In genomic region chr2:75521225-75521872, GRCh38 we compare ENCODE assay signal across 1 cellular context.
TF ChIP-seq lines count a peak whose summit lies in the region.

No MANE protein-coding gene starts in this region.

TF ChIP-seq in HepG2, 621 proteins besides CTCF, POLR2A, EP300 and RAD21 (continued from another document and continues in another):
- TF ChIP-seq, protein P1, sequence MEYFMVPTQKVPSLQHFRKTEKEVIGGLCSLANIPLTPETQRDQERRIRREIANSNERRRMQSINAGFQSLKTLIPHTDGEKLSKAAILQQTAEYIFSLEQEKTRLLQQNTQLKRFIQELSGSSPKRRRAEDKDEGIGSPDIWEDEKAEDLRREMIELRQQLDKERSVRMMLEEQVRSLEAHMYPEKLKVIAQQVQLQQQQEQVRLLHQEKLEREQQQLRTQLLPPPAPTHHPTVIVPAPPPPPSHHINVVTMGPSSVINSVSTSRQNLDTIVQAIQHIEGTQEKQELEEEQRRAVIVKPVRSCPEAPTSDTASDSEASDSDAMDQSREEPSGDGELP (IDR thresholded peaks at IDR 0.05; ENCODE audit: borderline replicate concordance, low read depth): peak; percentile 69
- TF ChIP-seq ZBTB7B (CRISPR knock-in tag; IDR thresholded peaks at IDR 0.05): peak; percentile 74; the same call in 1 of the 2 replicates
- no peak for TF ChIP-seq ATF6 (CRISPR knock-in tag; conservative IDR thresholded peaks at IDR 0.05)
- TF ChIP-seq ZSCAN12 (CRISPR knock-in tag; IDR thresholded peaks at IDR 0.05): peak; percentile 58; the same call in 1 of the 2 replicates
- TF ChIP-seq TFDP2 (CRISPR knock-in tag; IDR thresholded peaks at IDR 0.05): peak; percentile 56; the same call in 1 of the 2 replicates
- TF ChIP-seq ZNF644 (CRISPR knock-in tag; IDR thresholded peaks at IDR 0.05; ENCODE audit: low read depth): peak; percentile 77; the same call in 1 of the 2 replicates
- no peak for TF ChIP-seq ZNF660 (CRISPR knock-in tag; IDR thresholded peaks at IDR 0.05; ENCODE audit: borderline replicate concordance, low read depth)
- TF ChIP-seq ZNF264 (CRISPR knock-in tag; IDR thresholded peaks at IDR 0.05): peak; percentile 57; the same call in 1 of the 2 replicates
- TF ChIP-seq FOXA1 (IDR thresholded peaks at IDR 0.05): peak; percentile 82
- TF ChIP-seq FOXA1 (CRISPR knock-in tag; IDR thresholded peaks at IDR 0.05): peak; percentile 93
- no peak for TF ChIP-seq ZFP37 (CRISPR knock-in tag; IDR thresholded peaks at IDR 0.05; ENCODE audit: borderline replicate concordance)
- TF ChIP-seq KLF13 (CRISPR knock-in tag; IDR thresholded peaks at IDR 0.05): no peak
- peak; percentile 97 for TF ChIP-seq KDM6A (CRISPR knock-in tag; IDR thresholded peaks at IDR 0.05; ENCODE audit: low read depth)
- TF ChIP-seq, protein P2, sequence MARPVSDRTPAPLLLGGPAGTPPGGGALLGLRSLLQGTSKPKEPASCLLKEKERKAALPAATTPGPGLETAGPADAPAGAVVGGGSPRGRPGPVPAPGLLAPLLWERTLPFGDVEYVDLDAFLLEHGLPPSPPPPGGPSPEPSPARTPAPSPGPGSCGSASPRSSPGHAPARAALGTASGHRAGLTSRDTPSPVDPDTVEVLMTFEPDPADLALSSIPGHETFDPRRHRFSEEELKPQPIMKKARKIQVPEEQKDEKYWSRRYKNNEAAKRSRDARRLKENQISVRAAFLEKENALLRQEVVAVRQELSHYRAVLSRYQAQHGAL (CRISPR knock-in tag; IDR thresholded peaks at IDR 0.05; ENCODE audit: not compliant biosample characterization): no peak
- TF ChIP-seq, protein P3, sequence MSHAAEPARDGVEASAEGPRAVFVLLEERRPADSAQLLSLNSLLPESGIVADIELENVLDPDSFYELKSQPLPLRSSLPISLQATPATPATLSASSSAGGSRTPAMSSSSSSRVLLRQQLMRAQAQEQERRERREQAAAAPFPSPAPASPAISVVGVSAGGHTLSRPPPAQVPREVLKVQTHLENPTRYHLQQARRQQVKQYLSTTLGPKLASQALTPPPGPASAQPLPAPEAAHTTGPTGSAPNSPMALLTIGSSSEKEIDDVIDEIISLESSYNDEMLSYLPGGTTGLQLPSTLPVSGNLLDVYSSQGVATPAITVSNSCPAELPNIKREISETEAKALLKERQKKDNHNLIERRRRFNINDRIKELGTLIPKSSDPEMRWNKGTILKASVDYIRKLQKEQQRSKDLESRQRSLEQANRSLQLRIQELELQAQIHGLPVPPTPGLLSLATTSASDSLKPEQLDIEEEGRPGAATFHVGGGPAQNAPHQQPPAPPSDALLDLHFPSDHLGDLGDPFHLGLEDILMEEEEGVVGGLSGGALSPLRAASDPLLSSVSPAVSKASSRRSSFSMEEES (CRISPR knock-in tag; IDR thresholded peaks at IDR 0.05): peak; percentile 98
- TF ChIP-seq, protein P4, sequence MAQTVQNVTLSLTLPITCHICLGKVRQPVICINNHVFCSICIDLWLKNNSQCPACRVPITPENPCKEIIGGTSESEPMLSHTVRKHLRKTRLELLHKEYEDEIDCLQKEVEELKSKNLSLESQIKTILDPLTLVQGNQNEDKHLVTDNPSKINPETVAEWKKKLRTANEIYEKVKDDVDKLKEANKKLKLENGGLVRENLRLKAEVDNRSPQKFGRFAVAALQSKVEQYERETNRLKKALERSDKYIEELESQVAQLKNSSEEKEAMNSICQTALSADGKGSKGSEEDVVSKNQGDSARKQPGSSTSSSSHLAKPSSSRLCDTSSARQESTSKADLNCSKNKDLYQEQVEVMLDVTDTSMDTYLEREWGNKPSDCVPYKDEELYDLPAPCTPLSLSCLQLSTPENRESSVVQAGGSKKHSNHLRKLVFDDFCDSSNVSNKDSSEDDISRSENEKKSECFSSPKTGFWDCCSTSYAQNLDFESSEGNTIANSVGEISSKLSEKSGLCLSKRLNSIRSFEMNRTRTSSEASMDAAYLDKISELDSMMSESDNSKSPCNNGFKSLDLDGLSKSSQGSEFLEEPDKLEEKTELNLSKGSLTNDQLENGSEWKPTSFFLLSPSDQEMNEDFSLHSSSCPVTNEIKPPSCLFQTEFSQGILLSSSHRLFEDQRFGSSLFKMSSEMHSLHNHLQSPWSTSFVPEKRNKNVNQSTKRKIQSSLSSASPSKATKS (CRISPR knock-in tag; IDR thresholded peaks at IDR 0.05): 0 out of 2 replicates have a peak, but pooled peaks have one; percentile 90
- TF ChIP-seq HDAC1 (CRISPR knock-in tag; IDR thresholded peaks at IDR 0.05): peak; percentile 66
- TF ChIP-seq ARNTL (CRISPR knock-in tag; IDR thresholded peaks at IDR 0.05): 0 out of 2 replicates have a peak, but pooled peaks have one; percentile 8
- peak; percentile 78 for TF ChIP-seq RBFOX2 (IDR thresholded peaks at IDR 0.05; ENCODE audit: low read depth, low read length)
- peak; percentile 48; the same call in 1 of the 2 replicates for TF ChIP-seq MEIS1 (CRISPR knock-in tag; IDR thresholded peaks at IDR 0.05; ENCODE audit: borderline replicate concordance)
- no peak for TF ChIP-seq KMT2A (CRISPR knock-in tag; IDR thresholded peaks at IDR 0.05)
- TF ChIP-seq CREM (IDR thresholded peaks at IDR 0.05): peak; percentile 99
- no peak for TF ChIP-seq CREM (CRISPR knock-in tag; IDR thresholded peaks at IDR 0.05)
- no peak for TF ChIP-seq MAFG (CRISPR knock-in tag; IDR thresholded peaks at IDR 0.05)
- TF ChIP-seq, protein P5, sequence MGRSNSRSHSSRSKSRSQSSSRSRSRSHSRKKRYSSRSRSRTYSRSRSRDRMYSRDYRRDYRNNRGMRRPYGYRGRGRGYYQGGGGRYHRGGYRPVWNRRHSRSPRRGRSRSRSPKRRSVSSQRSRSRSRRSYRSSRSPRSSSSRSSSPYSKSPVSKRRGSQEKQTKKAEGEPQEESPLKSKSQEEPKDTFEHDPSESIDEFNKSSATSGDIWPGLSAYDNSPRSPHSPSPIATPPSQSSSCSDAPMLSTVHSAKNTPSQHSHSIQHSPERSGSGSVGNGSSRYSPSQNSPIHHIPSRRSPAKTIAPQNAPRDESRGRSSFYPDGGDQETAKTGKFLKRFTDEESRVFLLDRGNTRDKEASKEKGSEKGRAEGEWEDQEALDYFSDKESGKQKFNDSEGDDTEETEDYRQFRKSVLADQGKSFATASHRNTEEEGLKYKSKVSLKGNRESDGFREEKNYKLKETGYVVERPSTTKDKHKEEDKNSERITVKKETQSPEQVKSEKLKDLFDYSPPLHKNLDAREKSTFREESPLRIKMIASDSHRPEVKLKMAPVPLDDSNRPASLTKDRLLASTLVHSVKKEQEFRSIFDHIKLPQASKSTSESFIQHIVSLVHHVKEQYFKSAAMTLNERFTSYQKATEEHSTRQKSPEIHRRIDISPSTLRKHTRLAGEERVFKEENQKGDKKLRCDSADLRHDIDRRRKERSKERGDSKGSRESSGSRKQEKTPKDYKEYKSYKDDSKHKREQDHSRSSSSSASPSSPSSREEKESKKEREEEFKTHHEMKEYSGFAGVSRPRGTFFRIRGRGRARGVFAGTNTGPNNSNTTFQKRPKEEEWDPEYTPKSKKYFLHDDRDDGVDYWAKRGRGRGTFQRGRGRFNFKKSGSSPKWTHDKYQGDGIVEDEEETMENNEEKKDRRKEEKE (IDR thresholded peaks at IDR 0.05): no peak
- peak; percentile 50; the same call in 1 of the 2 replicates for TF ChIP-seq DNMT3B (CRISPR knock-in tag; conservative IDR thresholded peaks at IDR 0.05)
- TF ChIP-seq POLR2G (IDR thresholded peaks at IDR 0.05; ENCODE audit: low read depth, low read length): peak; percentile 71; the same call in 1 of the 2 replicates
- peak; percentile 60; the same call in 1 of the 2 replicates for TF ChIP-seq ZFP36L1 (CRISPR knock-in tag; IDR thresholded peaks at IDR 0.05)
- no peak for TF ChIP-seq ATAD3A (CRISPR knock-in tag; IDR thresholded peaks at IDR 0.05)
- TF ChIP-seq IKZF5 (CRISPR knock-in tag; IDR thresholded peaks at IDR 0.05): peak; percentile 84; the same call in 1 of the 2 replicates
- TF ChIP-seq ARID5B (CRISPR knock-in tag; IDR thresholded peaks at IDR 0.05): peak; percentile 99
- 0 out of 2 replicates have a peak, but pooled peaks have one; percentile 17 for TF ChIP-seq GABPB1 (CRISPR knock-in tag; IDR thresholded peaks at IDR 0.05)
- peak; percentile 99 for TF ChIP-seq PAXIP1 (CRISPR knock-in tag; conservative IDR thresholded peaks at IDR 0.05)
- TF ChIP-seq, protein P6, sequence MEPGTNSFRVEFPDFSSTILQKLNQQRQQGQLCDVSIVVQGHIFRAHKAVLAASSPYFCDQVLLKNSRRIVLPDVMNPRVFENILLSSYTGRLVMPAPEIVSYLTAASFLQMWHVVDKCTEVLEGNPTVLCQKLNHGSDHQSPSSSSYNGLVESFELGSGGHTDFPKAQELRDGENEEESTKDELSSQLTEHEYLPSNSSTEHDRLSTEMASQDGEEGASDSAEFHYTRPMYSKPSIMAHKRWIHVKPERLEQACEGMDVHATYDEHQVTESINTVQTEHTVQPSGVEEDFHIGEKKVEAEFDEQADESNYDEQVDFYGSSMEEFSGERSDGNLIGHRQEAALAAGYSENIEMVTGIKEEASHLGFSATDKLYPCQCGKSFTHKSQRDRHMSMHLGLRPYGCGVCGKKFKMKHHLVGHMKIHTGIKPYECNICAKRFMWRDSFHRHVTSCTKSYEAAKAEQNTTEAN (CRISPR knock-in tag; conservative IDR thresholded peaks at IDR 0.05): peak; percentile 86
- peak; percentile 32; the same call in 1 of the 2 replicates for TF ChIP-seq HOXA3 (CRISPR knock-in tag; IDR thresholded peaks at IDR 0.05)
